ENCODE assay signal across 14 cellular contexts in the genomic region with DNA sequence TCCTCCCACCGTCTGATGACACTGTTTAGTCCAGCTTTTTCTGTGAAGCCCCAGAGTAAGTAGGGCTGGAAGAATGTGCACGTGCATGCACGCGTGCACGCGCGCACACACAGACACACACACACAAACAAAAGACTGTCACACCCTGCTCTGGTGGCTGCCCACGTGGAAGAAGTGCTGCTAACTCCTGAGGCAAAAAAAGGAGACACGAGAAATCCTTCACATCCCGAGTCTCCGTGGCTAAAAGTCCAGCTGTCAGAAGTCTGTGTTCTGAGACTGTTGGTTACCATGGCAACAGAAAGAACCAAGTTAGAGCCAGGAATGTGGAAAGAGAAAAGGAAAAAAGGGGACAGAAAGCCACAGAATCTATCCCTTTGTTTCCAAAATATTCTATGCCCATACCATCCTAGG. TPM values are rescaled to one million over a fixed set of nuclear protein-coding genes. Genes with fewer than 3 reads are reported as not detected.
A peak's percentile ranks its signal among the peaks of the same experiment; 100 is the strongest.
DNase-seq lines count a peak whose midpoint lies in the region; ATAC-seq, FAIRE-seq and TF ChIP-seq lines count a peak whose summit lies in the region.
"Had no signal": no experiment of that assay in that cellular context is flagged by ENCODE, and none has a peak within 500 bp of the region (broad histone marks: within the 10 kb centered on the region; RNA-seq: fewer than 3 reads in every experiment).

No MANE protein-coding gene starts in this region.

- DNase-seq in NCI-H2227 (lab: John Stamatoyannopoulos, UW; ENCODE audit: unreplicated experiment) (peak; percentile 41), NCI-H2227 treated with DMSO at 0.1 percent for 48 hours (lab: John Stamatoyannopoulos, UW) (no peak), bronchial epithelial cell (ENCODE audit: low read depth) (no peak), left kidney (ENCODE audit: low read depth, low spot score) (peak; percentile 82), T-helper 1 cell (no peak)
- DNase-seq in activated CD4-positive, CD25-positive, alpha-beta regulatory T cell (lab: John Stamatoyannopoulos, UW), result no peak
- DNase-seq: H9; stimulated activated naive CD8-positive, alpha-beta T cell treated with anti-CD3 and anti-CD28 coated beads, Interleukin-15, Interleukin-2, amounts not matched to agents 100 U/mL and 50 U/mL, for 24 hours had no signal

- no peak for ATAC-seq in HG02973 (IDR thresholded peaks at IDR 0.05; ENCODE audit: unreplicated experiment)
- ATAC-seq: A549; stimulated activated naive CD8-positive, alpha-beta T cell treated with anti-CD3 and anti-CD28 coated beads, Interleukin-15, Interleukin-2, amounts not matched to agents 100 U/mL and 50 U/mL, for 24 hours had no signal

- WGBS in thymus, result 92% methylated on average over 11 of the region's 11 CpGs

- no peaks in the 10 kb centered on the region for H3K4me1 ChIP-seq in thymus (ENCODE audit: control insufficient read depth, insufficient read depth, low read length)

- H3K9me3 ChIP-seq in thymus (ENCODE audit: control insufficient read depth), result no peaks in the 10 kb centered on the region
- H3K9me3 ChIP-seq: A549, heart right ventricle had no signal

- H3K27me3 ChIP-seq in bronchial epithelial cell (ENCODE audit: control insufficient read depth, insufficient read depth, low read length), result no peaks in the 10 kb centered on the region
- no peaks in the 10 kb centered on the region for H3K27me3 ChIP-seq in thymus (ENCODE audit: control insufficient read depth, insufficient read depth)
- H3K27me3 ChIP-seq: heart right ventricle had no signal

- TF ChIP-seq CTCF in bronchial epithelial cell (IDR thresholded peaks at IDR 0.05; ENCODE audit: insufficient read depth, low read length, severe bottlenecking), result no peak

- peak; percentile 77 for FAIRE-seq in bronchial epithelial cell (lab: Jason Lieb, UNC)

- no peak overlapping the region for H3K4me3 ChIP-seq in bronchial epithelial cell (ENCODE audit: low read depth, low read length)
- H3K4me3 ChIP-seq in thymus (ENCODE audit: low read length), result no peak overlapping the region
- H3K4me3 ChIP-seq: A549, cardiac muscle cell, heart right ventricle had no signal

- H3K36me3 ChIP-seq in bronchial epithelial cell (ENCODE audit: control insufficient read depth, insufficient read depth, low read length), result no peaks in the 10 kb centered on the region
- H3K36me3 ChIP-seq in thymus (ENCODE audit: control insufficient read depth, insufficient read depth), result no peaks in the 10 kb centered on the region
- H3K36me3 ChIP-seq: cardiac muscle cell, heart right ventricle had no signal

- H3K27ac ChIP-seq in thymus (ENCODE audit: low read depth), result peak overlapping the region; percentile 31
- H3K27ac ChIP-seq: A549, cardiac muscle cell, heart right ventricle had no signal

RNA-seq across cellular contexts. Expression of gene C12orf71, which starts 1.5 kb away (rescaled TPM):
- total RNA-seq in bronchial epithelial cell, result not detected in 2 replicates
- not detected for polyA plus RNA-seq in thymus
- total RNA-seq: cardiac muscle cell; H9; heart right ventricle; T-helper 2 cell treated with Interferon-gamma antibody and Interleukin-4, amounts not matched to agents 100 ng/mL and 5 ng/mL, for 36 hours had no signal
- polyA plus RNA-seq: A549, cardiac muscle cell, heart right ventricle had no signal

Comparison
In these comparisons a context has a peak if more than half of its experiments do, and no peak if none do; other contexts are left out.
1. DNase-seq: peak in NCI-H2227 (single experiment) and left kidney (single experiment); none in NCI-H2227 treated with DMSO at 0.1 percent for 48 hours (single experiment), bronchial epithelial cell (single experiment), T-helper 1 cell (0 of 5) and activated CD4-positive, CD25-positive, alpha-beta regulatory T cell (0 of 4).